ENCODE assay signal across 21 cellular contexts in genomic region chr13:76500894-76501293, GRCh38.
"Had no signal": no experiment of that assay in that cellular context is flagged by ENCODE, and none has a peak within 500 bp of the region (broad histone marks: within the 10 kb centered on the region; RNA-seq: fewer than 3 reads in every experiment).

No MANE protein-coding gene starts in this region.

- H3K4me2 ChIP-seq: hepatocyte had no signal

- H3K79me2 ChIP-seq: hepatocyte had no signal

- DNase-seq: colonic mucosa; cortex of kidney; effector CD8-positive, alpha-beta T cell; effector memory CD8-positive, alpha-beta T cell; endodermal cell; erythroblast; esophagus squamous epithelium; foreskin keratinocyte; heart left ventricle; immature natural killer cell; left cardiac atrium; left lung; left ventricle myocardium superior; lower lobe of right lung; mesenchymal stem cell had no signal

- ATAC-seq: effector memory CD8-positive, alpha-beta T cell; esophagus mucosa; foreskin keratinocyte; gastroesophageal sphincter; heart left ventricle; left cardiac atrium; left lung; left ventricle myocardium superior; lower lobe of right lung had no signal

- H3K27ac Mint-ChIP-seq: dendritic cell treated with granulocyte-macrophage colony-stimulating factor and Interleukin-4, amounts not matched to agents 40 ng/mL and 50 ng/mL, for 4 days; effector memory CD8-positive, alpha-beta T cell; endodermal cell; immature natural killer cell; mesothelial cell of epicardium had no signal

- H2AFZ ChIP-seq: hepatocyte had no signal

- H3K4me3 Mint-ChIP-seq: dendritic cell treated with granulocyte-macrophage colony-stimulating factor and Interleukin-4, amounts not matched to agents 40 ng/mL and 50 ng/mL, for 4 days; effector memory CD8-positive, alpha-beta T cell; endodermal cell; immature natural killer cell; mesothelial cell of epicardium had no signal

- H3K4me1 ChIP-seq: colonic mucosa, esophagus squamous epithelium, foreskin keratinocyte, gastroesophageal sphincter, heart left ventricle, left lung, lower lobe of right lung had no signal

- H3K9me3 ChIP-seq: colonic mucosa, esophagus squamous epithelium, gastroesophageal sphincter, heart left ventricle, left lung, lower lobe of right lung had no signal

- H3K27ac ChIP-seq: colonic mucosa, epithelial cell of prostate, esophagus squamous epithelium, foreskin keratinocyte, gastroesophageal sphincter, heart left ventricle, hepatocyte, left lung, lower lobe of right lung had no signal

- H3K27me3 ChIP-seq: colonic mucosa, esophagus squamous epithelium, foreskin keratinocyte, gastroesophageal sphincter, heart left ventricle, hepatocyte, left lung had no signal

- H3K4me3 ChIP-seq: colonic mucosa, esophagus squamous epithelium, gastroesophageal sphincter, heart left ventricle, hepatocyte, left lung, lower lobe of right lung had no signal

- H3K4me1 Mint-ChIP-seq: endodermal cell, immature natural killer cell had no signal

- H3K27me3 Mint-ChIP-seq: dendritic cell treated with granulocyte-macrophage colony-stimulating factor and Interleukin-4, amounts not matched to agents 40 ng/mL and 50 ng/mL, for 4 days had no signal

- H3K36me3 ChIP-seq: colonic mucosa, esophagus squamous epithelium, gastroesophageal sphincter, heart left ventricle, left lung, lower lobe of right lung had no signal

- H3K36me3 Mint-ChIP-seq: immature natural killer cell, mesothelial cell of epicardium had no signal

- H3K9me3 Mint-ChIP-seq: effector memory CD8-positive, alpha-beta T cell; endodermal cell; mesothelial cell of epicardium had no signal
